Comparison of ENCODE assay signal across 13 cellular contexts in genomic region chr16:66547101-66547989, GRCh38. TPM values are rescaled to one million over a fixed set of nuclear protein-coding genes. Genes with fewer than 3 reads are reported as not detected.
DNase-seq lines count a peak whose midpoint lies in the region; ATAC-seq and TF ChIP-seq lines count a peak whose summit lies in the region.
"Had no signal": no experiment of that assay in that cellular context is flagged by ENCODE, and none has a peak within 500 bp of the region (broad histone marks: within the 10 kb centered on the region; RNA-seq: fewer than 3 reads in every experiment).

No MANE protein-coding gene starts in this region.

- POLR2A ChIA-PET in IMR-90 (lab: Charles Lee; ENCODE audit: unreplicated experiment), result no interaction called here

- H4K20me1 ChIP-seq in IMR-90 (ENCODE audit: insufficient read depth, low read length), result no peaks in the 10 kb centered on the region

- CTCF ChIA-PET in IMR-90 (lab: Yijun Ruan, JAX), result no interaction called here

- no peak overlapping the region for H3K18ac ChIP-seq in IMR-90 (ENCODE audit: low read depth, low read length)

- no peak overlapping the region for H4K5ac ChIP-seq in IMR-90 (ENCODE audit: low read depth, low read length)

- TF ChIP-seq CTCF in IMR-90 (conservative IDR thresholded peaks at IDR 0.05; ENCODE audit: low read depth, low read length), result no peak
- no peak for TF ChIP-seq CTCF in breast epithelium (IDR thresholded peaks at IDR 0.05)
- TF ChIP-seq CTCF in progenitor cell of endocrine pancreas (IDR thresholded peaks at IDR 0.05; ENCODE audit: unreplicated experiment), result no peak
- TF ChIP-seq CTCF in prostate gland (IDR thresholded peaks at IDR 0.05), result no peak

- no peak overlapping the region for H3K4me3 Mint-ChIP-seq in activated CD4-positive, alpha-beta T cell treated with anti-CD3 and anti-CD28 coated beads, Interleukin-2, amount 10 ng/mL, durations not matched to agents 24 days and 14 days
- H3K4me3 Mint-ChIP-seq in progenitor cell of endocrine pancreas (ENCODE audit: low read depth), result no peak overlapping the region

- H3K4me2 ChIP-seq in IMR-90 (ENCODE audit: low read depth, low read length), result no peak overlapping the region

- no peak overlapping the region for H2BK5ac ChIP-seq in IMR-90 (ENCODE audit: low read depth, low read length, poor library complexity, severe bottlenecking)

- no peaks in the 10 kb centered on the region for H3K9me3 Mint-ChIP-seq in activated CD4-positive, alpha-beta T cell treated with anti-CD3 and anti-CD28 coated beads, Interleukin-2, amount 10 ng/mL, durations not matched to agents 24 days and 14 days
- H3K9me3 Mint-ChIP-seq in progenitor cell of endocrine pancreas (ENCODE audit: low read depth), result no peaks in the 10 kb centered on the region

- peaks cover 19 to 26% of the 10 kb centered on the region in 2 experiments for H3K79me1 ChIP-seq in IMR-90 (ENCODE audit: low read depth in 1 of 2, low read length in 2 of 2)

- TF ChIP-seq RAD21 in IMR-90 (IDR thresholded peaks at IDR 0.05; ENCODE audit: low read length), result no peak

- intact Hi-C loops in activated CD4-positive, alpha-beta T cell treated with anti-CD3 and anti-CD28 coated beads, Interleukin-2, amount 10 ng/mL, durations not matched to agents 24 days and 14 days (cut with micrococcal nuclease), result no loop called here
- intact Hi-C loops in IMR-90 (cut with micrococcal nuclease) (no loop called here), breast epithelium (cut with DNase I; ENCODE audit: low total_unique reads) (no loop called here), prostate gland (cut with DNase I) (no loop called here)

- BruUV-seq in IMR-90 (replicated peaks; lab: Mats Ljungman, UMichigan), result no TSS peak

- in situ Hi-C loops in IMR-90 (cut with MboI; ENCODE audit: low sequenced_read_pairs), result no loop called here

- H3K14ac ChIP-seq in IMR-90 (replicated peaks; ENCODE audit: low read depth, low read length), result no peak overlapping the region

- WGBS in IMR-90 (ENCODE audit: extremely low coverage in 2 of 2, insufficient read length in 1 of 2), 2 experiments, result 100% methylated on average over 1 of the region's 5 CpGs; no CpG with 5 or more reads in 1 of the 2 experiments
- WGBS in prostate gland, result 84% methylated on average over 5 of the region's 5 CpGs

- TF ChIP-seq POLR2A in IMR-90 (IDR thresholded peaks at IDR 0.05; ENCODE audit: low read depth, low read length), result no peak
- TF ChIP-seq POLR2A in breast epithelium (IDR thresholded peaks at IDR 0.05), result no peak
- TF ChIP-seq POLR2A in prostate gland (IDR thresholded peaks at IDR 0.05), result no peak

- H4K8ac ChIP-seq in IMR-90 (ENCODE audit: low read depth in 2 of 2, low read length in 2 of 2), result no peak overlapping the region

- peaks cover 4% of the 10 kb centered on the region; the same call in 1 of the 2 replicates for H3K36me3 ChIP-seq in IMR-90 (ENCODE audit: control insufficient read depth, insufficient read depth, low read length)
- no peaks in the 10 kb centered on the region for H3K36me3 ChIP-seq in breast epithelium
- H3K36me3 ChIP-seq in prostate gland, result no peaks in the 10 kb centered on the region
- H3K36me3 ChIP-seq: colonic mucosa, pancreas had no signal

- ATAC-seq in IMR-90 (ENCODE audit: low read depth) (no peak), HG02588 (IDR thresholded peaks at IDR 0.05; ENCODE audit: unreplicated experiment) (no peak)
- ATAC-seq: pancreas had no signal

- dilution Hi-C loops in IMR-90 (cut with HindIII; ENCODE audit: low sequenced_read_pairs, unreplicated experiment), result no loop called here

- H3K27ac Mint-ChIP-seq in activated CD4-positive, alpha-beta T cell treated with anti-CD3 and anti-CD28 coated beads, Interleukin-2, amount 10 ng/mL, durations not matched to agents 24 days and 14 days, result peak overlapping the region; percentile 5
- H3K27ac Mint-ChIP-seq in progenitor cell of endocrine pancreas, result peak overlapping the region; percentile 60

- H2AFZ ChIP-seq in IMR-90 (replicated peaks; ENCODE audit: low read length, poor library complexity), result no peak overlapping the region

- peaks cover 40% of the 10 kb centered on the region for H3K4me1 Mint-ChIP-seq in activated CD4-positive, alpha-beta T cell treated with anti-CD3 and anti-CD28 coated beads, Interleukin-2, amount 10 ng/mL, durations not matched to agents 24 days and 14 days
- peaks cover 17% of the 10 kb centered on the region for H3K4me1 Mint-ChIP-seq in progenitor cell of endocrine pancreas (ENCODE audit: low read depth)

- H3K56ac ChIP-seq in IMR-90 (ENCODE audit: extremely low read depth, insufficient read depth, low read length), result no peak overlapping the region

- no peak overlapping the region for H3K4ac ChIP-seq in IMR-90 (ENCODE audit: low read depth, low read length)

- no peak overlapping the region for H3K9ac ChIP-seq in IMR-90 (ENCODE audit: low read depth, low read length)

- peaks cover 12% of the 10 kb centered on the region; the same call in 1 of the 2 replicates for H3K9me1 ChIP-seq in IMR-90 (ENCODE audit: insufficient read depth, low read length)

- H2BK20ac ChIP-seq in IMR-90 (ENCODE audit: low read depth, low read length), result no peak overlapping the region

- H3K9me3 ChIP-seq in IMR-90 (ENCODE audit: control insufficient read depth, insufficient read depth, low read length) (no peaks in the 10 kb centered on the region), breast epithelium (no peaks in the 10 kb centered on the region), prostate gland (no peaks in the 10 kb centered on the region)
- H3K9me3 ChIP-seq: colonic mucosa, pancreas had no signal

- DNase-seq in activated CD4-positive, alpha-beta T cell treated with anti-CD3 and anti-CD28 coated beads, Interleukin-2, amount 10 ng/mL, durations not matched to agents 24 days and 14 days, result no peak
- DNase-seq in activated CD4-positive, alpha-beta T cell treated with anti-CD3 and anti-CD28 coated beads for 4 hours, result no peak
- DNase-seq in IMR-90, result no peak
- DNase-seq in breast epithelium (ENCODE audit: low spot score in 2 of 2), result no peak
- no peak for DNase-seq in progenitor cell of endocrine pancreas (ENCODE audit: low spot score, unreplicated experiment)
- no peak for DNase-seq in prostate gland (ENCODE audit: low spot score)
- no peak for DNase-seq in NCI-H526 (lab: John Stamatoyannopoulos, UW)
- DNase-seq: activated CD8-positive, alpha-beta memory T cell treated with anti-CD3 and anti-CD28 coated beads, Interleukin-2, amount 50 U/mL, for 4 hours; colonic mucosa; NCI-H510A treated with DMSO at 0.1 percent for 48 hours; pancreas had no signal

- H2BK15ac ChIP-seq in IMR-90 (ENCODE audit: low read depth, low read length), result no peak overlapping the region

- no peak overlapping the region for H3K4me3 ChIP-seq in IMR-90 (ENCODE audit: insufficient read depth, low read depth, low read length)
- no peak overlapping the region for H3K4me3 ChIP-seq in breast epithelium
- no peak overlapping the region for H3K4me3 ChIP-seq in prostate gland
- H3K4me3 ChIP-seq: colonic mucosa, pancreas had no signal

- H3K36me3 Mint-ChIP-seq in activated CD4-positive, alpha-beta T cell treated with anti-CD3 and anti-CD28 coated beads, Interleukin-2, amount 10 ng/mL, durations not matched to agents 24 days and 14 days (ENCODE audit: low read depth), result peaks cover 9% of the 10 kb centered on the region
- H3K36me3 Mint-ChIP-seq in progenitor cell of endocrine pancreas (ENCODE audit: insufficient read depth), result peaks cover 11% of the 10 kb centered on the region

- H3K27me3 ChIP-seq in IMR-90 (ENCODE audit: control insufficient read depth, insufficient read depth, low read length), result no peaks in the 10 kb centered on the region
- no peaks in the 10 kb centered on the region for H3K27me3 ChIP-seq in breast epithelium
- no peaks in the 10 kb centered on the region for H3K27me3 ChIP-seq in prostate gland (replicated peaks; ENCODE audit: insufficient read depth)
- H3K27me3 ChIP-seq: colonic mucosa, pancreas had no signal

- H3K4me1 ChIP-seq in IMR-90 (ENCODE audit: control insufficient read depth, insufficient read depth, low read length), result peaks cover 5% of the 10 kb centered on the region
- H3K4me1 ChIP-seq in breast epithelium, result no peaks in the 10 kb centered on the region
- H3K4me1 ChIP-seq in prostate gland (replicated peaks), result no peaks in the 10 kb centered on the region
- H3K4me1 ChIP-seq: colonic mucosa had no signal

- H3K23ac ChIP-seq in IMR-90 (ENCODE audit: low read depth, low read length), result no peak overlapping the region

- H3K27ac ChIP-seq in IMR-90 (ENCODE audit: insufficient read depth, low read length) (no peak overlapping the region), breast epithelium (peak overlapping the region; percentile 95 to 97), prostate gland (no peak overlapping the region)

- H2AK9ac ChIP-seq in IMR-90 (replicated peaks; ENCODE audit: low read depth, low read length, poor library complexity), result peak overlapping the region; percentile 34

- no peak overlapping the region for H4K91ac ChIP-seq in IMR-90 (ENCODE audit: insufficient read depth, low read depth, low read length)

- H2BK120ac ChIP-seq in IMR-90 (ENCODE audit: low read depth, low read length), result no peak overlapping the region

- H3K27me3 Mint-ChIP-seq in activated CD4-positive, alpha-beta T cell treated with anti-CD3 and anti-CD28 coated beads, Interleukin-2, amount 10 ng/mL, durations not matched to agents 24 days and 14 days, result peaks cover under 1% of the 10 kb centered on the region
- H3K27me3 Mint-ChIP-seq in progenitor cell of endocrine pancreas, result no peaks in the 10 kb centered on the region

- H2AK5ac ChIP-seq in IMR-90 (ENCODE audit: low read depth, low read length), result no peak overlapping the region

RNA-seq across cellular contexts. Expression of gene TK2, which starts 2.6 kb away (rescaled TPM):
- total RNA-seq in activated CD4-positive, alpha-beta T cell treated with anti-CD3 and anti-CD28 coated beads, Interleukin-2, amount 10 ng/mL, durations not matched to agents 24 days and 14 days, result 5.8 and 6.7 TPM in 2 replicates
- total RNA-seq in IMR-90 (2012; rRNA removed) (16.5 and 20.0 TPM in 2 replicates), breast epithelium (10 to 100 TPM; 33.1 to 98.4 (median 40.4) TPM), progenitor cell of endocrine pancreas (16.1 and 17.5 TPM in 2 replicates), prostate gland (10 to 100 TPM; 28.1 to 45.9 TPM)
- 12.6 and 14.7 TPM in 2 replicates for polyA plus RNA-seq in IMR-90 (2012; rRNA removed)
- 8.9 and 10.2 TPM in 2 replicates for polyA plus RNA-seq in IMR-90 (2012; cell fraction: cytosol; rRNA removed)
- 19.2 and 37.2 TPM in 2 replicates for polyA plus RNA-seq in IMR-90 (2012; cell fraction: nucleus; rRNA removed; ENCODE audit: low replicate concordance)

RNA-seq across cellular contexts. Expression of gene CKLF, which starts 5.0 kb away (rescaled TPM):
- total RNA-seq in activated CD4-positive, alpha-beta T cell treated with anti-CD3 and anti-CD28 coated beads, Interleukin-2, amount 10 ng/mL, durations not matched to agents 24 days and 14 days, result 145 and 146 TPM in 2 replicates
- 60.8 and 66.7 TPM in 2 replicates for total RNA-seq in IMR-90 (2012; rRNA removed)
- polyA plus RNA-seq in IMR-90 (2012; rRNA removed), result 92.2 and 102 TPM in 2 replicates
- 87.1 and 119 TPM in 2 replicates for polyA plus RNA-seq in IMR-90 (2012; cell fraction: cytosol; rRNA removed)
- 15.6 and 33.4 TPM in 2 replicates for polyA plus RNA-seq in IMR-90 (2012; cell fraction: nucleus; rRNA removed; ENCODE audit: low replicate concordance)
- 10 to 100 TPM; 36.6 to 62.6 (median 44.9) TPM for total RNA-seq in breast epithelium
- 35.6 and 38.1 TPM in 2 replicates for total RNA-seq in progenitor cell of endocrine pancreas
- total RNA-seq in prostate gland, result 10 to 100 TPM; 20.5 to 28.3 TPM

RNA-seq across cellular contexts. Expression of gene CMTM1, which starts 18.9 kb away (rescaled TPM):
- total RNA-seq in activated CD4-positive, alpha-beta T cell treated with anti-CD3 and anti-CD28 coated beads, Interleukin-2, amount 10 ng/mL, durations not matched to agents 24 days and 14 days, result 12.2 and 13.6 TPM in 2 replicates
- total RNA-seq in IMR-90 (2012; rRNA removed) (0.54 and 1.7 TPM in 2 replicates), breast epithelium (1 to 10 TPM; 1.6 to 2.9 (median 1.9) TPM), progenitor cell of endocrine pancreas (8.8 and 9.0 TPM in 2 replicates), prostate gland (1 to 10 TPM; 1.5 to 2.6 TPM)
- 1.8 and 2.1 TPM in 2 replicates for polyA plus RNA-seq in IMR-90 (2012; rRNA removed)
- polyA plus RNA-seq in IMR-90 (2012; cell fraction: cytosol; rRNA removed), result 0.40 and 1.2 TPM in 2 replicates
- polyA plus RNA-seq in IMR-90 (2012; cell fraction: nucleus; rRNA removed; ENCODE audit: low replicate concordance), result 0.95 and 0.96 TPM in 2 replicates

RNA-seq across cellular contexts. Expression of gene CMTM2, which starts 31.9 kb away (rescaled TPM):
- total RNA-seq in activated CD4-positive, alpha-beta T cell treated with anti-CD3 and anti-CD28 coated beads, Interleukin-2, amount 10 ng/mL, durations not matched to agents 24 days and 14 days, result 0.51 and 0.95 TPM in 2 replicates
- not detected in 2 replicates for total RNA-seq in IMR-90 (2012; rRNA removed)
- polyA plus RNA-seq in IMR-90 (2012; rRNA removed), result not detected in 2 replicates
- polyA plus RNA-seq in IMR-90 (2012; cell fraction: cytosol; rRNA removed), result not detected in 2 replicates
- polyA plus RNA-seq in IMR-90 (2012; cell fraction: nucleus; rRNA removed; ENCODE audit: low replicate concordance), result 0.10 and 0.12 TPM in 2 replicates
- not detected for total RNA-seq in breast epithelium
- 0.58 TPM in 1 of 2 replicates, not detected in the other for total RNA-seq in progenitor cell of endocrine pancreas
- 10 to 100 TPM in 1 of 2 donors, not detected in 1; 62.9 TPM for total RNA-seq in prostate gland
- total RNA-seq: colonic mucosa, RPMI7951 had no signal

RNA-seq across cellular contexts. Expression of gene CMTM3, which starts 57.2 kb away (rescaled TPM):
- 95.6 and 100 TPM in 2 replicates for total RNA-seq in activated CD4-positive, alpha-beta T cell treated with anti-CD3 and anti-CD28 coated beads, Interleukin-2, amount 10 ng/mL, durations not matched to agents 24 days and 14 days
- total RNA-seq in IMR-90 (2012; rRNA removed) (4.5 and 4.7 TPM in 2 replicates), breast epithelium (10 to 100 TPM; 19.5 to 54.9 (median 25.2) TPM), progenitor cell of endocrine pancreas (48.2 and 51.5 TPM in 2 replicates), prostate gland (100 to 1,000 TPM in 1 of 2 donors, 10 to 100 TPM in 1; 10.7 to 133 TPM)
- polyA plus RNA-seq in IMR-90 (2012; rRNA removed), result 34.6 and 35.5 TPM in 2 replicates
- polyA plus RNA-seq in IMR-90 (2012; cell fraction: cytosol; rRNA removed), result 14.5 and 50.4 TPM in 2 replicates
- 32.0 and 33.9 TPM in 2 replicates for polyA plus RNA-seq in IMR-90 (2012; cell fraction: nucleus; rRNA removed; ENCODE audit: low replicate concordance)

Comparison
In these comparisons a context has a peak if more than half of its experiments do, and no peak if none do; other contexts are left out.
1. H3K27ac ChIP-seq: peak in breast epithelium (2 of 2); none in IMR-90 (single experiment) and prostate gland (0 of 2).